In the genomic region with DNA sequence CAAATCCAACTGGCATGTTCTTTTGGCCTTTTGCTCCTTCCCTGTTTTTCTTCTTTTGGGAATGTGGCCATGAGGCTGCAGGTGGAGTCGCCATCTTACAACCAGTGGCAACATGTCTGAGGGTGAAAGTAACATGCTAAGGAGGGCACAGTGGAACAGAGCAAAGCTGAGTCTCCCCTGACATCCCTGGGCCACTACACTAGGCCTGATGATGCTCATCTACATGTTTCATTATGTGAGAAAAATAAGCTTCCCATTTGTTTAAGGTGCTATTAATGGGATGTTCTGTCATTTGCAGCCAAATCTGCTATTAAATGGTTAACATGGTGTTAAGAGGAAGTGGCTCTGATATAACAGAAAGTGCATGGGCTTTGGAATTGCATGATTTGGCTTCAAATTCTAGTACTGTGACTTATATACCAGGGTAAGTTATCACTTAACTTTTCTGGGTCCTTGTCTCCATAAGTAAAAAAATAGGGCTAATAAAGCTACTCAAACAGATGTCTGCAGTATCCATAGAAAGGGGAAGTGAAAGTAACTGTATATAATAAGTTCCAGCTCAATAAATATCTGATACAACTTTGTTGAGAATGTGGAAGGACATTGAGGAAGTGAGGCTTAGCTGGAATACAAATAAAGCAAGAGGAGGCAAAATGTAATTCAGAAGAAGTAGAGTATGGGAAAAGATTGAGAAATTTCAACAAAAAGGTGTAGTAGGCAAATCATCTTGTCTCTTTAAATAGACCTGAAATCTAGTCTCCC, we compare ENCODE assay signal across 9 cellular contexts.
A peak's percentile ranks its signal among the peaks of the same experiment; 100 is the strongest.
DNase-seq lines count a peak whose midpoint lies in the region; ATAC-seq and TF ChIP-seq lines count a peak whose summit lies in the region.
"Had no signal": no experiment of that assay in that cellular context is flagged by ENCODE, and none has a peak within 500 bp of the region (broad histone marks: within the 10 kb centered on the region; RNA-seq: fewer than 3 reads in every experiment).

No MANE protein-coding gene starts in this region.

- peak overlapping the region; percentile 39 for H3K27ac Mint-ChIP-seq in T-helper 17 cell
- no peak overlapping the region for H3K27ac Mint-ChIP-seq in activated CD4-positive, alpha-beta T cell treated with anti-CD3 and anti-CD28 coated beads for 36 hours
- H3K27ac Mint-ChIP-seq in Caco-2 (ENCODE audit: unreplicated experiment) = no peak overlapping the region

- peaks cover 38% of the 10 kb centered on the region for H3K4me1 ChIP-seq in Caco-2

- no peaks in the 10 kb centered on the region for H3K27me3 ChIP-seq in Caco-2 (replicated peaks; ENCODE audit: control insufficient read depth, insufficient read depth, low read length)

- CTCF ChIA-PET in activated CD4-positive, alpha-beta T cell treated with anti-CD3 and anti-CD28 coated beads for 36 hours (lab: Charles Lee) = interaction anchor here (0.6 to 1.5 kb wide), 3 partner anchors 9 to 136 kb away, joined by 3 to 5 read pairs (median 4); no protein-coding TSS in a partner anchor
- CTCF ChIA-PET in Caco-2 (lab: Charles Lee) = no interaction called here

- POLR2A ChIA-PET in activated CD4-positive, alpha-beta T cell treated with anti-CD3 and anti-CD28 coated beads for 36 hours (lab: Charles Lee) = no interaction called here
- POLR2A ChIA-PET in Caco-2 (lab: Charles Lee) = no interaction called here

- no peak overlapping the region for H3K4me3 ChIP-seq in GM12864 (ENCODE audit: low read depth, low read length)
- no peak overlapping the region for H3K4me3 ChIP-seq in Caco-2 (ENCODE audit: low read depth, low read length)

- peaks cover 1% of the 10 kb centered on the region for H3K36me3 Mint-ChIP-seq in T-helper 17 cell (ENCODE audit: low read depth)
- H3K36me3 Mint-ChIP-seq in activated CD4-positive, alpha-beta T cell treated with anti-CD3 and anti-CD28 coated beads for 36 hours (ENCODE audit: low read depth) = no peaks in the 10 kb centered on the region
- peaks cover 5% of the 10 kb centered on the region for H3K36me3 Mint-ChIP-seq in Caco-2 (ENCODE audit: insufficient read depth, unreplicated experiment)

- H3K4me3 Mint-ChIP-seq in T-helper 17 cell = no peak overlapping the region
- no peak overlapping the region for H3K4me3 Mint-ChIP-seq in activated CD4-positive, alpha-beta T cell treated with anti-CD3 and anti-CD28 coated beads for 36 hours
- H3K4me3 Mint-ChIP-seq in Caco-2 (ENCODE audit: unreplicated experiment) = no peak overlapping the region

- DNase-seq in GM12864 (ENCODE audit: low read depth) (peak; percentile 58), T-helper 17 cell (no peak), NCI-H2029 treated with DMSO at 0.1 percent for 48 hours (lab: John Stamatoyannopoulos, UW) (no peak), NCI-H446 treated with DMSO at 0.1 percent for 48 hours (lab: John Stamatoyannopoulos, UW) (no peak), Caco-2 (no peak)
- no peak for DNase-seq in activated CD4-positive, alpha-beta T cell treated with anti-CD3 and anti-CD28 coated beads for 36 hours
- DNase-seq: NCI-H526 had no signal

- intact Hi-C loops in activated CD4-positive, alpha-beta T cell treated with anti-CD3 and anti-CD28 coated beads for 36 hours (cut with DNase I, micrococcal nuclease) = loop anchor here in 1 of 2 experiments (5.0 kb wide), 1 partner anchor 73 kb away; no protein-coding TSS in a partner anchor
- intact Hi-C loops in Caco-2 (cut with micrococcal nuclease; ENCODE audit: unreplicated experiment) = no loop called here

- H3K9me3 Mint-ChIP-seq in activated CD4-positive, alpha-beta T cell treated with anti-CD3 and anti-CD28 coated beads for 36 hours (ENCODE audit: low read depth) = no peaks in the 10 kb centered on the region
- H3K9me3 Mint-ChIP-seq in Caco-2 (ENCODE audit: unreplicated experiment) = no peaks in the 10 kb centered on the region

- H3K27me3 Mint-ChIP-seq in T-helper 17 cell (no peaks in the 10 kb centered on the region), Caco-2 (ENCODE audit: insufficient read depth, unreplicated experiment) (no peaks in the 10 kb centered on the region)
- no peaks in the 10 kb centered on the region for H3K27me3 Mint-ChIP-seq in activated CD4-positive, alpha-beta T cell treated with anti-CD3 and anti-CD28 coated beads for 36 hours

- H3K9me3 ChIP-seq in T-helper 17 cell (ENCODE audit: control insufficient read depth, low read length, poor library complexity, severe bottlenecking) = no peaks in the 10 kb centered on the region
- no peaks in the 10 kb centered on the region for H3K9me3 ChIP-seq in Caco-2

- TF ChIP-seq CTCF in GM12864 (IDR thresholded peaks at IDR 0.05; ENCODE audit: low read depth, low read length, missing control alignments) = no peak
- no peak for TF ChIP-seq CTCF in Caco-2 (IDR thresholded peaks at IDR 0.05; ENCODE audit: insufficient read depth in 1 of 2, low read depth in 1 of 2, low read length in 1 of 2, severe bottlenecking in 1 of 2, unreplicated experiment in 1 of 2)

- H3K4me1 Mint-ChIP-seq in T-helper 17 cell = peaks cover 37% of the 10 kb centered on the region
- peaks cover 53% of the 10 kb centered on the region for H3K4me1 Mint-ChIP-seq in activated CD4-positive, alpha-beta T cell treated with anti-CD3 and anti-CD28 coated beads for 36 hours
- peaks cover 38% of the 10 kb centered on the region for H3K4me1 Mint-ChIP-seq in Caco-2 (ENCODE audit: low read depth, unreplicated experiment)

- peak; percentile 79 for ATAC-seq in GM19467 (IDR thresholded peaks at IDR 0.05; ENCODE audit: unreplicated experiment)
- ATAC-seq in HG03196 (IDR thresholded peaks at IDR 0.05; ENCODE audit: unreplicated experiment) = peak; percentile 74
- peak; percentile 52 for ATAC-seq in T-helper 17 cell
- no peak for ATAC-seq in activated CD4-positive, alpha-beta T cell treated with anti-CD3 and anti-CD28 coated beads for 36 hours

- no peaks in the 10 kb centered on the region for H3K36me3 ChIP-seq in Caco-2 (ENCODE audit: control insufficient read depth, insufficient read depth, low read length)

- BruUV-seq in Caco-2 (replicated peaks; lab: Mats Ljungman, UMichigan) = no TSS peak
